In genomic region chr7:117075934-117076333, GRCh38 we compare ENCODE assay signal across 17 cellular contexts.
A peak's percentile ranks its signal among the peaks of the same experiment; 100 is the strongest.
DNase-seq lines count a peak whose midpoint lies in the region; ATAC-seq and TF ChIP-seq lines count a peak whose summit lies in the region.
"Had no signal": no experiment of that assay in that cellular context is flagged by ENCODE, and none has a peak within 500 bp of the region (broad histone marks: within the 10 kb centered on the region; RNA-seq: fewer than 3 reads in every experiment).

No MANE protein-coding gene starts in this region.

- TF ChIP-seq POLR2A in heart left ventricle (IDR thresholded peaks at IDR 0.05), result no peak
- no peak for TF ChIP-seq POLR2A in thyroid gland (IDR thresholded peaks at IDR 0.05)

- POLR2A ChIA-PET in WTC11 (lab: Charles Lee), result no interaction called here

- no peaks in the 10 kb centered on the region for H3K27me3 Mint-ChIP-seq in WTC11 (ENCODE audit: low read depth)
- H3K27me3 Mint-ChIP-seq: B cell, IgD-negative memory B cell had no signal

- H3K36me3 ChIP-seq in heart left ventricle (no peaks in the 10 kb centered on the region), liver (ENCODE audit: control insufficient read depth in 4 of 4, insufficient read depth in 3 of 4, low read depth in 1 of 4, low read length in 3 of 4) (no peaks in the 10 kb centered on the region), thyroid gland (no peaks in the 10 kb centered on the region)

- CTCF ChIA-PET in WTC11 (lab: Charles Lee), result interaction anchor here (1.3 kb wide), 1 partner anchor 51 kb away, joined by 3 read pairs; no protein-coding TSS in a partner anchor

- H3K27me3 ChIP-seq in heart left ventricle (no peaks in the 10 kb centered on the region), right cardiac atrium (ENCODE audit: control insufficient read depth, insufficient read depth) (no peaks in the 10 kb centered on the region), liver (ENCODE audit: control insufficient read depth in 4 of 4, insufficient read depth in 4 of 4, low read length in 3 of 4) (no peaks in the 10 kb centered on the region), thyroid gland (no peaks in the 10 kb centered on the region)

- DNase-seq in heart left ventricle, result no peak
- DNase-seq in right cardiac atrium, result no peak
- no peak for DNase-seq in WTC11 (ENCODE audit: low spot score)
- no peak for DNase-seq in thyroid gland
- DNase-seq in GM19240 (ENCODE audit: insufficient read length, low spot score), result no peak
- DNase-seq in NOMO-1 (lab: John Stamatoyannopoulos, UW; ENCODE audit: unreplicated experiment in 2 of 2), result no peak
- DNase-seq: H7, Karpas-422, MV-4-11, NCI-H1105 treated with DMSO at 0.1 percent for 48 hours, NCI-H2029 treated with DMSO at 0.1 percent for 48 hours, NCI-H446 had no signal

- H3K36me3 Mint-ChIP-seq in WTC11, result peaks cover 5% of the 10 kb centered on the region

- H3K4me3 Mint-ChIP-seq in WTC11, result no peak overlapping the region
- H3K4me3 Mint-ChIP-seq: B cell, CD14-positive monocyte, IgD-negative memory B cell had no signal

- H3K9me3 ChIP-seq in heart left ventricle, result peaks cover 0 to 9% (median 0%) of the 10 kb centered on the region in 12 donors
- no peaks in the 10 kb centered on the region for H3K9me3 ChIP-seq in right cardiac atrium (ENCODE audit: control insufficient read depth, low read length)
- no peaks in the 10 kb centered on the region for H3K9me3 ChIP-seq in liver (ENCODE audit: control insufficient read depth in 4 of 4, low read length in 3 of 4)
- H3K9me3 ChIP-seq in thyroid gland, result no peaks in the 10 kb centered on the region
- H3K9me3 ChIP-seq: A549 had no signal

- H3K27ac ChIP-seq in heart left ventricle, result peak overlapping the region in 9 of 12 donors; percentile 11 to 71 (median 58)
- H3K27ac ChIP-seq in right cardiac atrium (ENCODE audit: low read length), result no peak overlapping the region
- H3K27ac ChIP-seq in liver (ENCODE audit: low read depth in 1 of 2, low read length in 2 of 2), result peak overlapping the region; percentile 5 to 73
- H3K27ac ChIP-seq in thyroid gland, result peak overlapping the region; percentile 41 to 60 (median 59)
- H3K27ac ChIP-seq: A549 had no signal

- peaks cover 10% of the 10 kb centered on the region for H3K9me3 Mint-ChIP-seq in WTC11

- TF ChIP-seq CTCF in heart left ventricle (IDR thresholded peaks at IDR 0.05) (no peak), WTC11 (IDR thresholded peaks at IDR 0.05) (no peak), liver (IDR thresholded peaks at IDR 0.05; ENCODE audit: low read depth, low read length, missing input control) (no peak), thyroid gland (IDR thresholded peaks at IDR 0.05) (no peak)

- WGBS in heart left ventricle, 4 donors, result 98 to 100% (median 99%) methylated on average over 2 of the region's 2 CpGs
- 99% methylated on average over 2 of the region's 2 CpGs for WGBS in right cardiac atrium
- WGBS in liver, result 87% methylated on average over 2 of the region's 2 CpGs
- WGBS in thyroid gland, 2 donors, result 94 to 98% methylated on average over 2 of the region's 2 CpGs

- TF ChIP-seq RAD21 in liver (IDR thresholded peaks at IDR 0.05), result no peak

- H3K4me3 ChIP-seq in heart left ventricle (no peak overlapping the region), right cardiac atrium (ENCODE audit: low read length) (no peak overlapping the region), liver (ENCODE audit: low read depth in 1 of 3, low read length in 3 of 3) (no peak overlapping the region), thyroid gland (replicated peaks in 1 of 3) (no peak overlapping the region)
- H3K4me3 ChIP-seq: A549 had no signal

- peak overlapping the region; percentile 74 for H3K27ac Mint-ChIP-seq in WTC11
- H3K27ac Mint-ChIP-seq: B cell, CD14-positive monocyte, IgD-negative memory B cell had no signal

- H3K9ac ChIP-seq in liver (ENCODE audit: low read depth in 1 of 2, low read length in 2 of 2), result no peak overlapping the region

- ATAC-seq in heart left ventricle (no peak), right cardiac atrium (no peak), WTC11 (no peak)

- H3K4me1 ChIP-seq in heart left ventricle, result peaks cover 0 to 44% (median 18%) of the 10 kb centered on the region in 12 donors
- H3K4me1 ChIP-seq in right cardiac atrium (ENCODE audit: control insufficient read depth, insufficient read depth, low read length), result peaks cover 11% of the 10 kb centered on the region
- peaks cover 7 to 51% (median 30%) of the 10 kb centered on the region in 4 donors for H3K4me1 ChIP-seq in liver (ENCODE audit: control insufficient read depth in 4 of 4, insufficient read depth in 4 of 4, low read length in 3 of 4)
- peaks cover 30% of the 10 kb centered on the region in 2 donors for H3K4me1 ChIP-seq in thyroid gland
- H3K4me1 ChIP-seq: A549 had no signal

- peaks cover 25% of the 10 kb centered on the region for H3K4me1 Mint-ChIP-seq in WTC11
- H3K4me1 Mint-ChIP-seq: B cell had no signal

- intact Hi-C loops in heart left ventricle (cut with DNase I) (loop anchor here in 1 of 10 donors (10.0 kb wide), 1 partner anchor 61 kb away; no protein-coding TSS in a partner anchor), right cardiac atrium (cut with DNase I) (no loop called here), thyroid gland (cut with DNase I) (no loop called here)

TF ChIP-seq in WTC11, 78 proteins besides CTCF, POLR2A, EP300 and RAD21:
- TF ChIP-seq FOXP4 (CRISPR knock-in tag; IDR thresholded peaks at IDR 0.05), result no peak
- TF ChIP-seq ZNF232 (CRISPR knock-in tag; IDR thresholded peaks at IDR 0.05), result no peak
- TF ChIP-seq E2F4 (CRISPR knock-in tag; IDR thresholded peaks at IDR 0.05; ENCODE audit: borderline replicate concordance, low read depth), result no peak

TF ChIP-seq in liver, 16 proteins besides CTCF, POLR2A, EP300 and RAD21:
- TF ChIP-seq YY1 (IDR thresholded peaks at IDR 0.05) (no peak), SP1 (IDR thresholded peaks at IDR 0.05) (no peak), NR2F2 (IDR thresholded peaks at IDR 0.05) (no peak), FOXA1 (IDR thresholded peaks at IDR 0.05) (no peak), HNF4A (conservative IDR thresholded peaks at IDR 0.05) (no peak), TAF1 (conservative IDR thresholded peaks at IDR 0.05) (no peak), RXRA (IDR thresholded peaks at IDR 0.05) (no peak), HNF4G (IDR thresholded peaks at IDR 0.05) (no peak), EGR1 (IDR thresholded peaks at IDR 0.05; ENCODE audit: low read depth in 2 of 2) (no peak), ATF3 (IDR thresholded peaks at IDR 0.05) (no peak), GABPA (IDR thresholded peaks at IDR 0.05 in 1 of 2, conservative IDR thresholded peaks at IDR 0.05 in 1 of 2) (no peak), FOXA2 (IDR thresholded peaks at IDR 0.05) (no peak), ZBTB33 (IDR thresholded peaks at IDR 0.05) (no peak), MAX (IDR thresholded peaks at IDR 0.05) (no peak), JUND (IDR thresholded peaks at IDR 0.05) (no peak), REST (IDR thresholded peaks at IDR 0.05) (no peak)
